Comparison of ENCODE assay signal across 33 cellular contexts in the genomic region with DNA sequence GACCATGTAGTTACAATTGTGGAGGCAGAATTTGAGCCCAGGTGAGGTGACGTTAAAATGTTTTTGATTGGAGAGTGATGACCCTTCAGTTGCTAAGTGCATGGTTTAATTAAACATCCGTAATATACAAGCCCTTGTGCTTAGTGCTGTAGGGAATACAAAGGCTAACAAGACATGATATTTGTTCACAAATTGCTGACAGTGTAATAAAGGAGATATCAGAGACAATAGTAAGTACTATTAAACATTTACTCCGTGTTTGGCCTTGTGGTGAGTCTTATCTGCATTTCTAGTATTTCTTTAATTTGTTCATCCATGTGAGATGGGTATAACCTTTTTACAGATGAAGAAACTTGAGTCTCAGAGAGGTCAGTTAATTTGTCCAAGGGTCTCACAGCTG. TPM values are rescaled to one million over a fixed set of nuclear protein-coding genes. Genes with fewer than 3 reads are reported as not detected.
A peak's percentile ranks its signal among the peaks of the same experiment; 100 is the strongest.
DNase-seq lines count a peak whose midpoint lies in the region; ATAC-seq, FAIRE-seq and TF ChIP-seq lines count a peak whose summit lies in the region.
"Had no signal": no experiment of that assay in that cellular context is flagged by ENCODE, and none has a peak within 500 bp of the region (broad histone marks: within the 10 kb centered on the region; RNA-seq: fewer than 3 reads in every experiment).

No MANE protein-coding gene starts in this region.

- no TSS peak for BruUV-seq in HepG2 (replicated peaks; lab: Mats Ljungman, UMichigan)
- no TSS peak for BruUV-seq in K562 (replicated peaks; lab: Mats Ljungman, UMichigan)

- H3K36me3 ChIP-seq in HepG2 (replicated peaks in 1 of 2; ENCODE audit: control insufficient read depth in 1 of 2, insufficient read depth in 2 of 2, low read length in 2 of 2): peaks cover 9 to 37% of the 10 kb centered on the region in 2 experiments
- peaks cover 0 to 13% (median 3%) of the 10 kb centered on the region in 4 donors for H3K36me3 ChIP-seq in right lobe of liver
- H3K36me3 ChIP-seq in K562 (ENCODE audit: control insufficient read depth, insufficient read depth, low read length): peaks cover 69% of the 10 kb centered on the region

- no peaks in the 10 kb centered on the region for H3K27me3 Mint-ChIP-seq in progenitor cell of endocrine pancreas
- H3K27me3 Mint-ChIP-seq: CD4-positive, alpha-beta memory T cell had no signal

- H3K9ac ChIP-seq in HepG2 (ENCODE audit: insufficient read depth, low read depth, low read length) (no peak overlapping the region), K562 (ENCODE audit: insufficient read depth in 1 of 2, low read depth in 2 of 2, low read length in 2 of 2) (no peak overlapping the region)

- intact Hi-C loops in HepG2 (cut with micrococcal nuclease; ENCODE audit: unreplicated experiment): no loop called here
- intact Hi-C loops in right lobe of liver (cut with DNase I): no loop called here
- intact Hi-C loops in K562 (cut with micrococcal nuclease): no loop called here

- H3K9me1 ChIP-seq in K562 (ENCODE audit: control insufficient read depth, insufficient read depth, low read length): no peaks in the 10 kb centered on the region

- ATAC-seq in HepG2 (no peak), right lobe of liver (no peak), K562 (no peak), SK-N-SH treated with all-trans-retinoic acid at 6 μM for 48 hours (no peak)
- ATAC-seq: GM12878, GM23338 had no signal

- no peak for TF ChIP-seq RAD21 in HepG2 (CRISPR knock-in tag; IDR thresholded peaks at IDR 0.05)
- no peak for TF ChIP-seq RAD21 in K562 (CRISPR knock-in tag; conservative IDR thresholded peaks at IDR 0.05 in 1 of 2, IDR thresholded peaks at IDR 0.05 in 1 of 2)

- no peak overlapping the region for H3K4me2 ChIP-seq in HepG2 (ENCODE audit: low read depth, low read length)
- no peak overlapping the region for H3K4me2 ChIP-seq in K562 (ENCODE audit: insufficient read depth, low read length)
- H3K4me2 ChIP-seq: GM23338 had no signal

- H3K4me3 Mint-ChIP-seq in progenitor cell of endocrine pancreas (ENCODE audit: low read depth): no peak overlapping the region
- H3K4me3 Mint-ChIP-seq: CD4-positive, alpha-beta memory T cell; GM23338; HFFc6 had no signal

- POLR2A ChIA-PET in HepG2 (lab: Yijun Ruan, JAX) (interaction anchor here (1.7 kb wide), 1 partner anchor 38 kb away, joined by 4 read pairs; a partner anchor contains a TSS), K562 (lab: Yijun Ruan, JAX) (no interaction called here)

- no peak for TF ChIP-seq CTCF in HepG2 (CRISPR knock-in tag; IDR thresholded peaks at IDR 0.05)
- no peak for TF ChIP-seq CTCF in right lobe of liver (IDR thresholded peaks at IDR 0.05)
- TF ChIP-seq CTCF in K562 (IDR thresholded peaks at IDR 0.05 in 2 of 3, conservative IDR thresholded peaks at IDR 0.05 in 1 of 3; ENCODE audit: insufficient read depth in 2 of 3, low read depth in 1 of 3, low read length in 3 of 3): no peak
- no peak for TF ChIP-seq CTCF in progenitor cell of endocrine pancreas (IDR thresholded peaks at IDR 0.05; ENCODE audit: unreplicated experiment)

- H3K9me3 ChIP-seq in HepG2 (ENCODE audit: low read length): no peaks in the 10 kb centered on the region
- H3K9me3 ChIP-seq in right lobe of liver: no peaks in the 10 kb centered on the region
- no peaks in the 10 kb centered on the region for H3K9me3 ChIP-seq in K562 (replicated peaks; ENCODE audit: control insufficient read depth, insufficient read depth, low read depth, low read length)
- H3K9me3 ChIP-seq: Caco-2, HAP-1 had no signal

- CTCF ChIA-PET in HepG2 (lab: Yijun Ruan, JAX; ENCODE audit: low intra/inter-chr PET ratio, low total read pairs): no interaction called here
- CTCF ChIA-PET in K562 (lab: Yijun Ruan, JAX; ENCODE audit: low intra/inter-chr PET ratio): no interaction called here

- H3K27ac Mint-ChIP-seq in progenitor cell of endocrine pancreas: peak overlapping the region; percentile 2
- H3K27ac Mint-ChIP-seq: GM23338 had no signal

- peaks cover 21% of the 10 kb centered on the region for H3K4me1 ChIP-seq in HepG2 (ENCODE audit: insufficient read depth, low read length)
- H3K4me1 ChIP-seq in right lobe of liver: no peaks in the 10 kb centered on the region
- no peaks in the 10 kb centered on the region for H3K4me1 ChIP-seq in K562 (replicated peaks in 1 of 2; ENCODE audit: control insufficient read depth in 2 of 2, insufficient read depth in 2 of 2, low read length in 2 of 2)
- H3K4me1 ChIP-seq: Caco-2, HAP-1 had no signal

- 95% methylated on average over 3 of the region's 3 CpGs for WGBS in HepG2 (ENCODE audit: low lambda C conversion rate)
- WGBS in right lobe of liver (ENCODE audit: insufficient coverage, low coverage, low lambda C conversion rate, missing lambda C conversion rate): 85% methylated on average over 3 of the region's 3 CpGs
- 79% methylated on average over 3 of the region's 3 CpGs for WGBS in K562 (ENCODE audit: insufficient coverage, low coverage, missing lambda C conversion rate)

- H3K27me3 ChIP-seq in HepG2 (ENCODE audit: control insufficient read depth in 1 of 2, insufficient read depth in 2 of 2, low read length in 2 of 2) (no peaks in the 10 kb centered on the region), right lobe of liver (no peaks in the 10 kb centered on the region), K562 (ENCODE audit: control insufficient read depth in 2 of 2, insufficient read depth in 2 of 2, low read length in 2 of 2) (no peaks in the 10 kb centered on the region)

- H3K4me3 ChIP-seq in HepG2 (replicated peaks in 1 of 3; ENCODE audit: insufficient read depth in 1 of 3, low read depth in 2 of 3, low read length in 3 of 3) (no peak overlapping the region), right lobe of liver (no peak overlapping the region), K562 (no peak overlapping the region)
- H3K4me3 ChIP-seq: GM12878, GM23338, HAP-1 had no signal

- H3K27ac ChIP-seq in HepG2 (ENCODE audit: extremely low read length, insufficient read depth, low read length): peak overlapping the region; percentile 42
- H3K27ac ChIP-seq in right lobe of liver: no peak overlapping the region
- no peak overlapping the region for H3K27ac ChIP-seq in K562 (ENCODE audit: extremely low read depth, low read depth, low read length)
- H3K27ac ChIP-seq: HL-60 had no signal

- no peaks in the 10 kb centered on the region for H3K79me2 ChIP-seq in HepG2 (ENCODE audit: insufficient read depth, low read length)
- H3K79me2 ChIP-seq in K562 (ENCODE audit: control insufficient read depth, insufficient read depth, low read length): peaks cover 28% of the 10 kb centered on the region

- H3K9me3 Mint-ChIP-seq in progenitor cell of endocrine pancreas (ENCODE audit: low read depth): no peaks in the 10 kb centered on the region
- H3K9me3 Mint-ChIP-seq: CD4-positive, alpha-beta memory T cell; GM23338; HFFc6 had no signal

- DNase-seq in HepG2 (ENCODE audit: low spot score): no peak
- no peak for DNase-seq in right lobe of liver
- DNase-seq in NCI-H2196 treated with DMSO at 0.1 percent for 48 hours (lab: John Stamatoyannopoulos, UW; ENCODE audit: unreplicated experiment): peak; percentile 28
- DNase-seq in K562 (ENCODE audit: extremely low read depth in 1 of 4, low spot score in 3 of 4): no peak
- no peak for DNase-seq in progenitor cell of endocrine pancreas (ENCODE audit: low spot score, unreplicated experiment)
- DNase-seq in SHP77 (lab: John Stamatoyannopoulos, UW): no peak
- no peak for DNase-seq in NCI-H446 (lab: John Stamatoyannopoulos, UW)
- DNase-seq: C1 segment of cervical spinal cord; Caco-2; CD4-positive, alpha-beta memory T cell; DMS 273 treated with DMSO at 0.1 percent for 48 hours; DMS79; EL; GDM1; HFFc6; Kasumi-1; NCI-H1092 treated with DMSO at 0.1 percent for 48 hours; NCI-H146; NCI-H1930; NCI-H2227 treated with DMSO at 0.1 percent for 48 hours; NCI-H524; NCI-H748 treated with DMSO at 0.1 percent for 48 hours; Right ventricle myocardium superior; RPMI8226; T-helper 1 cell had no signal

- TF ChIP-seq POLR2A in HepG2 (IDR thresholded peaks at IDR 0.05; ENCODE audit: insufficient read depth in 1 of 2, low read depth in 2 of 2, low read length in 2 of 2) (no peak), right lobe of liver (IDR thresholded peaks at IDR 0.05) (no peak), K562 (conservative IDR thresholded peaks at IDR 0.05) (no peak)

- H2AFZ ChIP-seq in HepG2 (ENCODE audit: low read length): no peak overlapping the region
- no peak overlapping the region for H2AFZ ChIP-seq in K562 (ENCODE audit: low read depth, low read length)
- H2AFZ ChIP-seq: GM23338 had no signal

- H3K4me1 Mint-ChIP-seq in progenitor cell of endocrine pancreas (ENCODE audit: low read depth): peaks cover 2% of the 10 kb centered on the region
- H3K4me1 Mint-ChIP-seq: GM23338 had no signal

- no peak for TF ChIP-seq EP300 in HepG2 (IDR thresholded peaks at IDR 0.05; ENCODE audit: low read depth in 2 of 2, low read length in 2 of 2)
- no peak for TF ChIP-seq EP300 in HepG2 (CRISPR knock-in tag; IDR thresholded peaks at IDR 0.05; ENCODE audit: borderline replicate concordance)
- no peak for TF ChIP-seq EP300 in K562 (IDR thresholded peaks at IDR 0.05; ENCODE audit: low read length)

- in situ Hi-C loops in HepG2 (cut with HindIII; ENCODE audit: extremely low pct_ligation_motif_present, low pct_unique_long_range_greater_than_20kb) (no loop called here), K562 (cut with MboI) (no loop called here)

- H3K36me3 Mint-ChIP-seq in progenitor cell of endocrine pancreas (ENCODE audit: insufficient read depth): peaks cover 10% of the 10 kb centered on the region

- no peak for FAIRE-seq in HepG2 (lab: Jason Lieb, UNC)
- no peak for FAIRE-seq in K562 (lab: Jason Lieb, UNC)
- FAIRE-seq: GM12878 had no signal

- H4K20me1 ChIP-seq in HepG2 (ENCODE audit: insufficient read depth, low read length): peaks cover 4% of the 10 kb centered on the region
- no peaks in the 10 kb centered on the region for H4K20me1 ChIP-seq in K562 (replicated peaks; ENCODE audit: control insufficient read depth, insufficient read depth, low read length)

RNA-seq across cellular contexts. Expression of a gene that starts 37.9 kb away (rescaled TPM):
- total RNA-seq in HepG2 (2016; rRNA removed; fragmentation: Illumina TruSeq; extraction: Trizol) (15.7 and 27.2 TPM in 2 replicates), right lobe of liver (10 to 100 TPM in 1 of 6 experiments, 1 to 10 TPM in 5; 4.6 to 12.3 (median 6.0) TPM), K562 (2014; rRNA removed) (16.8 and 18.8 TPM in 2 replicates), K562 (2014; rRNA removed; fragmentation: Illumina TruSeq; extraction: Trizol) (35.0 and 37.5 TPM in 2 replicates), K562 (2015; rRNA removed; fragmentation: Illumina TruSeq; extraction: Trizol) (31.6 and 33.0 TPM in 2 replicates), K562 (2021) (21.2 and 22.1 TPM in 2 replicates), progenitor cell of endocrine pancreas (20.5 TPM in 2 replicates)
- total RNA-seq in HepG2 (2016; cell fraction: cytosol; rRNA removed; fragmentation: Illumina TruSeq; extraction: Trizol; ENCODE audit: low read depth): 4.8 and 5.3 TPM in 2 replicates
- total RNA-seq in HepG2 (2016; cell fraction: insoluble cytoplasmic fraction; rRNA removed; fragmentation: Illumina TruSeq; extraction: Trizol): 15.7 and 25.8 TPM in 2 replicates
- 5.3 and 6.4 TPM in 2 replicates for total RNA-seq in HepG2 (2016; cell fraction: membrane; rRNA removed; fragmentation: Illumina TruSeq; extraction: Trizol)
- 18.0 and 19.4 TPM in 2 replicates for total RNA-seq in HepG2 (2016; cell fraction: nucleus; rRNA removed; fragmentation: Illumina TruSeq; extraction: Trizol)
- polyA plus RNA-seq in HepG2 (2011; rRNA removed) (7.0 and 9.0 TPM in 2 replicates), K562 (2011; rRNA removed) (27.9 and 30.2 TPM in 2 replicates), K562 (2014; fragmentation: Illumina TruSeq; extraction: Trizol) (17.7 and 21.8 TPM in 2 replicates), K562 (2014; fragmentation: Nextera tagmentation; extraction: Ambion mirVana) (1 to 10 TPM; 3.6 to 5.6 TPM), K562 (2014; rRNA removed) (11.2 and 11.5 TPM in 2 replicates)
- 3.0 and 5.4 TPM in 2 replicates for polyA plus RNA-seq in HepG2 (2011; cell fraction: cytosol; rRNA removed)
- polyA plus RNA-seq in HepG2 (2011; cell fraction: nucleus; rRNA removed): 6.5 and 6.6 TPM in 2 replicates
- polyA plus RNA-seq in HepG2 (2012): 10.2 and 11.1 TPM in 2 replicates
- 0.23 TPM in 2 replicates for polyA plus RNA-seq in HepG2 (2016; cell fraction: cytosol; fragmentation: Illumina TruSeq; extraction: Trizol; ENCODE audit: low read depth)
- 9.7 and 9.9 TPM in 2 replicates for polyA plus RNA-seq in HepG2 (2016; cell fraction: insoluble cytoplasmic fraction; fragmentation: Illumina TruSeq; extraction: Trizol; ENCODE audit: low read depth)
- 0.85 and 0.98 TPM in 2 replicates for polyA plus RNA-seq in HepG2 (2016; cell fraction: membrane; fragmentation: Illumina TruSeq; extraction: Trizol; ENCODE audit: low read depth)
- polyA plus RNA-seq in HepG2 (2016; cell fraction: nucleus; fragmentation: Illumina TruSeq; extraction: Trizol; ENCODE audit: insufficient read depth, low read depth): 14.6 TPM in 2 replicates
- 5.4 and 7.5 TPM in 2 replicates for polyA minus RNA-seq in HepG2 (2011; rRNA and poly(A)+ RNA removed; ENCODE audit: low replicate concordance)
- 16.5 and 19.7 TPM in 2 replicates for polyA minus RNA-seq in HepG2 (2011; cell fraction: cytosol; rRNA and poly(A)+ RNA removed)
- 32.4 and 33.8 TPM in 2 replicates for polyA minus RNA-seq in HepG2 (2011; cell fraction: nucleus; rRNA and poly(A)+ RNA removed)
- 25.3 and 85.9 TPM in 2 replicates for total RNA-seq in K562 (2011; cell fraction: chromatin; rRNA removed; ENCODE audit: low replicate concordance)
- 15.0 and 23.9 TPM in 2 replicates for total RNA-seq in K562 (2011; cell fraction: nucleolus; rRNA removed)
- 31.8 and 32.3 TPM in 2 replicates for total RNA-seq in K562 (2011; cell fraction: nucleoplasm; rRNA removed)
- 4.4 and 11.8 TPM in 2 replicates for polyA plus RNA-seq in K562 (2011; cell fraction: cytosol; rRNA removed)
- polyA plus RNA-seq in K562 (2011; cell fraction: nucleus; rRNA removed): 12.8 and 23.6 TPM in 2 replicates
- 13.4 and 15.1 TPM in 2 replicates for polyA plus RNA-seq in K562 (2012)
- 66.1 and 103 TPM in 2 replicates for polyA minus RNA-seq in K562 (2011; rRNA and poly(A)+ RNA removed)
- polyA minus RNA-seq in K562 (2011; cell fraction: cytosol; rRNA and poly(A)+ RNA removed): 27.9 and 28.1 TPM in 2 replicates
- 14.7 and 38.4 TPM in 2 replicates for polyA minus RNA-seq in K562 (2011; cell fraction: nucleus; rRNA and poly(A)+ RNA removed)

RNA-seq across cellular contexts. Expression of a gene that starts 48.6 kb away (rescaled TPM):
- total RNA-seq in HepG2 (2016; rRNA removed; fragmentation: Illumina TruSeq; extraction: Trizol) (not detected in 2 replicates), right lobe of liver (not detected), K562 (2014; rRNA removed) (not detected in 2 replicates), K562 (2014; rRNA removed; fragmentation: Illumina TruSeq; extraction: Trizol) (not detected in 2 replicates), K562 (2015; rRNA removed; fragmentation: Illumina TruSeq; extraction: Trizol) (not detected in 2 replicates), K562 (2021) (not detected in 2 replicates), progenitor cell of endocrine pancreas (not detected in 2 replicates)
- total RNA-seq in HepG2 (2016; cell fraction: cytosol; rRNA removed; fragmentation: Illumina TruSeq; extraction: Trizol; ENCODE audit: low read depth): not detected in 2 replicates
- total RNA-seq in HepG2 (2016; cell fraction: insoluble cytoplasmic fraction; rRNA removed; fragmentation: Illumina TruSeq; extraction: Trizol): not detected in 2 replicates
- total RNA-seq in HepG2 (2016; cell fraction: membrane; rRNA removed; fragmentation: Illumina TruSeq; extraction: Trizol): not detected in 2 replicates
- not detected in 2 replicates for total RNA-seq in HepG2 (2016; cell fraction: nucleus; rRNA removed; fragmentation: Illumina TruSeq; extraction: Trizol)
- polyA plus RNA-seq in HepG2 (2011; rRNA removed) (not detected in 2 replicates), K562 (2011; rRNA removed) (not detected in 2 replicates), K562 (2014; fragmentation: Illumina TruSeq; extraction: Trizol) (not detected in 2 replicates), K562 (2014; fragmentation: Nextera tagmentation; extraction: Ambion mirVana) (not detected), K562 (2014; rRNA removed) (not detected in 2 replicates)
- polyA plus RNA-seq in HepG2 (2011; cell fraction: cytosol; rRNA removed): not detected in 2 replicates
- polyA plus RNA-seq in HepG2 (2011; cell fraction: nucleus; rRNA removed): not detected in 2 replicates
- not detected in 2 replicates for polyA plus RNA-seq in HepG2 (2012)
- not detected in 2 replicates for polyA plus RNA-seq in HepG2 (2016; cell fraction: cytosol; fragmentation: Illumina TruSeq; extraction: Trizol; ENCODE audit: low read depth)
- polyA plus RNA-seq in HepG2 (2016; cell fraction: insoluble cytoplasmic fraction; fragmentation: Illumina TruSeq; extraction: Trizol; ENCODE audit: low read depth): not detected in 2 replicates
- not detected in 2 replicates for polyA plus RNA-seq in HepG2 (2016; cell fraction: membrane; fragmentation: Illumina TruSeq; extraction: Trizol; ENCODE audit: low read depth)
- polyA plus RNA-seq in HepG2 (2016; cell fraction: nucleus; fragmentation: Illumina TruSeq; extraction: Trizol; ENCODE audit: insufficient read depth, low read depth): not detected in 2 replicates
- polyA minus RNA-seq in HepG2 (2011; rRNA and poly(A)+ RNA removed; ENCODE audit: low replicate concordance): 0.23 TPM in 1 of 2 replicates, not detected in the other
- polyA minus RNA-seq in HepG2 (2011; cell fraction: cytosol; rRNA and poly(A)+ RNA removed): not detected in 2 replicates
- 1.0 TPM in 1 of 2 replicates, not detected in the other for polyA minus RNA-seq in HepG2 (2011; cell fraction: nucleus; rRNA and poly(A)+ RNA removed)
- total RNA-seq in K562 (2011; cell fraction: chromatin; rRNA removed; ENCODE audit: low replicate concordance): not detected in 2 replicates
- total RNA-seq in K562 (2011; cell fraction: nucleolus; rRNA removed): not detected in 2 replicates
- not detected in 2 replicates for total RNA-seq in K562 (2011; cell fraction: nucleoplasm; rRNA removed)
- not detected in 2 replicates for polyA plus RNA-seq in K562 (2011; cell fraction: cytosol; rRNA removed)
- not detected in 2 replicates for polyA plus RNA-seq in K562 (2011; cell fraction: nucleus; rRNA removed)
- not detected in 2 replicates for polyA plus RNA-seq in K562 (2012)
- not detected in 2 replicates for polyA minus RNA-seq in K562 (2011; rRNA and poly(A)+ RNA removed)
- polyA minus RNA-seq in K562 (2011; cell fraction: cytosol; rRNA and poly(A)+ RNA removed): not detected in 2 replicates
- polyA minus RNA-seq in K562 (2011; cell fraction: nucleus; rRNA and poly(A)+ RNA removed): not detected in 2 replicates
- total RNA-seq: A673, Caco-2, GM12878, GM23338, HFFc6, M059J, Right ventricle myocardium superior, SK-MEL-5 had no signal
- polyA plus RNA-seq: CD4-positive, alpha-beta memory T cell; GM12878; GM23338 had no signal

RNA-seq across cellular contexts. Expression of a gene that starts 58.9 kb away (rescaled TPM):
- 43.1 and 60.2 TPM in 2 replicates for total RNA-seq in HepG2 (2016; rRNA removed; fragmentation: Illumina TruSeq; extraction: Trizol)
- 5.6 and 6.4 TPM in 2 replicates for total RNA-seq in HepG2 (2016; cell fraction: cytosol; rRNA removed; fragmentation: Illumina TruSeq; extraction: Trizol; ENCODE audit: low read depth)
- total RNA-seq in HepG2 (2016; cell fraction: insoluble cytoplasmic fraction; rRNA removed; fragmentation: Illumina TruSeq; extraction: Trizol): 39.7 and 64.2 TPM in 2 replicates
- total RNA-seq in HepG2 (2016; cell fraction: membrane; rRNA removed; fragmentation: Illumina TruSeq; extraction: Trizol): 11.8 and 16.2 TPM in 2 replicates
- 58.8 and 66.7 TPM in 2 replicates for total RNA-seq in HepG2 (2016; cell fraction: nucleus; rRNA removed; fragmentation: Illumina TruSeq; extraction: Trizol)
- 12.0 and 13.6 TPM in 2 replicates for polyA plus RNA-seq in HepG2 (2011; rRNA removed)
- 5.9 and 11.3 TPM in 2 replicates for polyA plus RNA-seq in HepG2 (2011; cell fraction: cytosol; rRNA removed)
- polyA plus RNA-seq in HepG2 (2011; cell fraction: nucleus; rRNA removed): 2.2 and 4.6 TPM in 2 replicates
- polyA plus RNA-seq in HepG2 (2012): 21.8 and 25.9 TPM in 2 replicates
- polyA plus RNA-seq in HepG2 (2016; cell fraction: cytosol; fragmentation: Illumina TruSeq; extraction: Trizol; ENCODE audit: low read depth): 3.5 and 4.0 TPM in 2 replicates
- polyA plus RNA-seq in HepG2 (2016; cell fraction: insoluble cytoplasmic fraction; fragmentation: Illumina TruSeq; extraction: Trizol; ENCODE audit: low read depth): 35.5 and 40.5 TPM in 2 replicates
- polyA plus RNA-seq in HepG2 (2016; cell fraction: membrane; fragmentation: Illumina TruSeq; extraction: Trizol; ENCODE audit: low read depth): 9.8 and 10.4 TPM in 2 replicates
- polyA plus RNA-seq in HepG2 (2016; cell fraction: nucleus; fragmentation: Illumina TruSeq; extraction: Trizol; ENCODE audit: insufficient read depth, low read depth): 68.2 and 73.1 TPM in 2 replicates
- polyA minus RNA-seq in HepG2 (2011; rRNA and poly(A)+ RNA removed; ENCODE audit: low replicate concordance): 13.4 and 36.2 TPM in 2 replicates
- polyA minus RNA-seq in HepG2 (2011; cell fraction: cytosol; rRNA and poly(A)+ RNA removed): 25.1 and 28.4 TPM in 2 replicates
- 11.5 and 17.0 TPM in 2 replicates for polyA minus RNA-seq in HepG2 (2011; cell fraction: nucleus; rRNA and poly(A)+ RNA removed)
- total RNA-seq in right lobe of liver: 10 to 100 TPM; 21.1 to 36.9 (median 27.5) TPM
- 31.5 and 69.9 TPM in 2 replicates for total RNA-seq in K562 (2011; cell fraction: chromatin; rRNA removed; ENCODE audit: low replicate concordance)
- 36.2 and 41.8 TPM in 2 replicates for total RNA-seq in K562 (2011; cell fraction: nucleolus; rRNA removed)
- total RNA-seq in K562 (2011; cell fraction: nucleoplasm; rRNA removed): 53.6 and 61.9 TPM in 2 replicates
- total RNA-seq in K562 (2014; rRNA removed): 45.0 and 45.6 TPM in 2 replicates
- 74.4 and 86.4 TPM in 2 replicates for total RNA-seq in K562 (2014; rRNA removed; fragmentation: Illumina TruSeq; extraction: Trizol)
- total RNA-seq in K562 (2015; rRNA removed; fragmentation: Illumina TruSeq; extraction: Trizol): 62.7 and 68.8 TPM in 2 replicates
- 51.2 and 53.3 TPM in 2 replicates for total RNA-seq in K562 (2021)
- 28.1 and 30.7 TPM in 2 replicates for polyA plus RNA-seq in K562 (2011; rRNA removed)
- 6.8 and 14.9 TPM in 2 replicates for polyA plus RNA-seq in K562 (2011; cell fraction: cytosol; rRNA removed)
- 7.0 and 8.9 TPM in 2 replicates for polyA plus RNA-seq in K562 (2011; cell fraction: nucleus; rRNA removed)
- 22.3 and 37.2 TPM in 2 replicates for polyA plus RNA-seq in K562 (2012)
- 53.2 and 64.3 TPM in 2 replicates for polyA plus RNA-seq in K562 (2014; fragmentation: Illumina TruSeq; extraction: Trizol)
- polyA plus RNA-seq in K562 (2014; fragmentation: Nextera tagmentation; extraction: Ambion mirVana): 10 to 100 TPM; 73.5 to 75.9 TPM
- 39.0 and 39.1 TPM in 2 replicates for polyA plus RNA-seq in K562 (2014; rRNA removed)
- 41.5 and 48.6 TPM in 2 replicates for polyA minus RNA-seq in K562 (2011; rRNA and poly(A)+ RNA removed)
- 33.5 and 34.7 TPM in 2 replicates for polyA minus RNA-seq in K562 (2011; cell fraction: cytosol; rRNA and poly(A)+ RNA removed)
- polyA minus RNA-seq in K562 (2011; cell fraction: nucleus; rRNA and poly(A)+ RNA removed): 9.4 and 16.2 TPM in 2 replicates
- 40.4 and 41.9 TPM in 2 replicates for total RNA-seq in progenitor cell of endocrine pancreas
